Comparison of ENCODE assay signal across 1 cellular context in the genomic region with DNA sequence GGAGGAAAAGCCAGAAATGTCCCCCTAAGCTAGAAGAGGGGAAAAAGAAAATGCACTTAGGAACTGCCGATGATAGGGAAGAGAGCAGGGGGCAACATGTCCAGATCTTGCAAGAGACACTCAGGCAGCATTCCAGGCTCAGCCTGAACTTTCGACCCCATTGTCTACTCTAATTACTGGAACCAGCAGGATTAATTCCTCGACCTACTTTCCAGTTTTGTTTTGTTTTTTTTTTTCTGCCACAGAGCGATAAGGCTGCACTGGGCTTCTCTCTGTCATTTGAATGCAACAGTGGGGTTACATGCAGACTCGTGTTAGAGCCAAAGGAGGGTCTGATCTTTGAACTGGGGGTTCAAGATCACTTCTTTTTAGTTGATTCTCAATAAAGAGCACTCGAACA.
TF ChIP-seq lines count a peak whose summit lies in the region.

No MANE protein-coding gene starts in this region.

TF ChIP-seq in A549, 52 proteins besides CTCF, POLR2A, EP300 and RAD21 (continued from another document):
- TF ChIP-seq, protein P1, sequence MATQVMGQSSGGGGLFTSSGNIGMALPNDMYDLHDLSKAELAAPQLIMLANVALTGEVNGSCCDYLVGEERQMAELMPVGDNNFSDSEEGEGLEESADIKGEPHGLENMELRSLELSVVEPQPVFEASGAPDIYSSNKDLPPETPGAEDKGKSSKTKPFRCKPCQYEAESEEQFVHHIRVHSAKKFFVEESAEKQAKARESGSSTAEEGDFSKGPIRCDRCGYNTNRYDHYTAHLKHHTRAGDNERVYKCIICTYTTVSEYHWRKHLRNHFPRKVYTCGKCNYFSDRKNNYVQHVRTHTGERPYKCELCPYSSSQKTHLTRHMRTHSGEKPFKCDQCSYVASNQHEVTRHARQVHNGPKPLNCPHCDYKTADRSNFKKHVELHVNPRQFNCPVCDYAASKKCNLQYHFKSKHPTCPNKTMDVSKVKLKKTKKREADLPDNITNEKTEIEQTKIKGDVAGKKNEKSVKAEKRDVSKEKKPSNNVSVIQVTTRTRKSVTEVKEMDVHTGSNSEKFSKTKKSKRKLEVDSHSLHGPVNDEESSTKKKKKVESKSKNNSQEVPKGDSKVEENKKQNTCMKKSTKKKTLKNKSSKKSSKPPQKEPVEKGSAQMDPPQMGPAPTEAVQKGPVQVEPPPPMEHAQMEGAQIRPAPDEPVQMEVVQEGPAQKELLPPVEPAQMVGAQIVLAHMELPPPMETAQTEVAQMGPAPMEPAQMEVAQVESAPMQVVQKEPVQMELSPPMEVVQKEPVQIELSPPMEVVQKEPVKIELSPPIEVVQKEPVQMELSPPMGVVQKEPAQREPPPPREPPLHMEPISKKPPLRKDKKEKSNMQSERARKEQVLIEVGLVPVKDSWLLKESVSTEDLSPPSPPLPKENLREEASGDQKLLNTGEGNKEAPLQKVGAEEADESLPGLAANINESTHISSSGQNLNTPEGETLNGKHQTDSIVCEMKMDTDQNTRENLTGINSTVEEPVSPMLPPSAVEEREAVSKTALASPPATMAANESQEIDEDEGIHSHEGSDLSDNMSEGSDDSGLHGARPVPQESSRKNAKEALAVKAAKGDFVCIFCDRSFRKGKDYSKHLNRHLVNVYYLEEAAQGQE (IDR thresholded peaks at IDR 0.05) = no peak
- TF ChIP-seq E2F6 (IDR thresholded peaks at IDR 0.05; ENCODE audit: borderline replicate concordance, low read depth) (no peak), MAX (IDR thresholded peaks at IDR 0.05) (no peak)
TF ChIP-seq in A549: peak in this region for 0.
